1 cellular context compared by ENCODE assay signal in the genomic region with DNA sequence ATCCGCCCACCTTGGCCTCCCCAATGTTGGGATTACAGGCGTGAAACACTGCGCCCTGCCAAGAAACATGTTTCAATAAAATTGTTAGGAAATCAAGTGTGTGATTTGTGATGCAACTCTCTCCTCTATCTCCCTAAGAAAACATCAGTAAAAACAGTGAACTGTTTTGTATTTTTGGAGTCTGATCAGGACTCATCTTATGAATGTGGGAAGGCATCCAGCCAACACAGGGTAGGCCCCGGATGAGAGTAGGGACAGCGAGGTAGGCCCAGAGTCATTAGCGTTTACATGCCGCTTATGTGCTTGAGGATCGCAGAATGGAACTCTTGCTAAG.
TF ChIP-seq lines count a peak whose summit lies in the region.

No MANE protein-coding gene starts in this region.

TF ChIP-seq in H1, 55 proteins besides CTCF, POLR2A, EP300 and RAD21:
- TF ChIP-seq EZH2 (IDR thresholded peaks at IDR 0.05; ENCODE audit: low read depth, low read length, severe bottlenecking) (no peak), KDM5A (IDR thresholded peaks at IDR 0.05; ENCODE audit: low read length) (no peak), KDM1A (IDR thresholded peaks at IDR 0.05; ENCODE audit: borderline replicate concordance, low read length) (no peak), ZNF274 (IDR thresholded peaks at IDR 0.05; ENCODE audit: borderline replicate concordance, extremely low read depth, low read length) (no peak), RNF2 (IDR thresholded peaks at IDR 0.05; ENCODE audit: borderline replicate concordance, low read depth, low read length, missing control alignments, poor library complexity, severe bottlenecking) (no peak), BACH1 (IDR thresholded peaks at IDR 0.05; ENCODE audit: low read length) (no peak), SAP30 (IDR thresholded peaks at IDR 0.05; ENCODE audit: insufficient read depth, insufficient replicate concordance, low read length) (no peak), SP2 (IDR thresholded peaks at IDR 0.05; ENCODE audit: low read length) (no peak), TEAD4 (IDR thresholded peaks at IDR 0.05; ENCODE audit: low read depth, low read length) (no peak), TAF7 (optimal IDR thresholded peaks at IDR 0.05; ENCODE audit: borderline replicate concordance, low read depth, low read length) (no peak), POU5F1 (IDR thresholded peaks at IDR 0.05; ENCODE audit: low read depth, low read length) (no peak), SIX5 (IDR thresholded peaks at IDR 0.05; ENCODE audit: low read depth, low read length) (no peak), CREB1 (IDR thresholded peaks at IDR 0.05) (no peak), GABPA (IDR thresholded peaks at IDR 0.05; ENCODE audit: borderline replicate concordance, insufficient read depth, low read length) (no peak), NRF1 (IDR thresholded peaks at IDR 0.05; ENCODE audit: low read depth, low read length) (no peak), HDAC6 (IDR thresholded peaks at IDR 0.05; ENCODE audit: low read depth, low read length) (no peak), PHF8 (conservative IDR thresholded peaks at IDR 0.05; ENCODE audit: low read depth, low read length) (no peak), ASH2L (IDR thresholded peaks at IDR 0.05; ENCODE audit: low read length) (no peak)
- TF ChIP-seq, protein P1, sequence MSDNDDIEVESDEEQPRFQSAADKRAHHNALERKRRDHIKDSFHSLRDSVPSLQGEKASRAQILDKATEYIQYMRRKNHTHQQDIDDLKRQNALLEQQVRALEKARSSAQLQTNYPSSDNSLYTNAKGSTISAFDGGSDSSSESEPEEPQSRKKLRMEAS (IDR thresholded peaks at IDR 0.05): no peak
